3 cellular contexts compared by ENCODE assay signal in genomic region chr4:135834471-135834870, GRCh38.
"Had no signal": no experiment of that assay in that cellular context is flagged by ENCODE, and none has a peak within 500 bp of the region (broad histone marks: within the 10 kb centered on the region; RNA-seq: fewer than 3 reads in every experiment).

No MANE protein-coding gene starts in this region.

- H3K4me3 ChIP-seq: GM12878 had no signal

- DNase-seq: GDM1, GF-D8 had no signal
